8 cellular contexts compared by ENCODE assay signal in the genomic region with DNA sequence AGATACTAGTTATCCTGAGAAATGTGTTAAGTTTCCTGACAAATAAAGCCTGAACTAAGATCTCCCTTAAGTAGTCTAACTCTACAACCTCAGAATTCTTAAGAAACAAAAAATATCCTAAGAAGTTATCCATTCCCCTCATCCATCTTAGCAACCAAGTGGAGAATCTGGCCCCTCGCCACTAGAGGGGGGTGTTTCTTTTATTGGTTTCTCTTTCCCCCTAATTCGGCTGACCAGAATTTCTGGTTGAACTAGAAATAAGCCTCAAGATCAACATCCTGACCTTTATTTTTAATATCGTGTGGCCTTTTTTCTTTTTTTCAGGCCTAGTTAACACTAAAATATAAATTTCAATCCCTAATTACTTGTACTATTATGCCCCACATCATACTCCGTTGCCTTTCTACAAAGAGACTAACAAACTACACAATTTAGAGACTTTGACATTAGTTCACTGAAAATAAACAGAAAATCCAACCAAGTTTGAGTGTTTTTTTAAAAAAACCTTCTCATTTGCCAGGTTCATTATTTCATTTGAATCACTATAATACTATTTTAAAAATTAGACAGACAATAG. TPM values are rescaled to one million over a fixed set of nuclear protein-coding genes. Genes with fewer than 3 reads are reported as not detected.
DNase-seq lines count a peak whose midpoint lies in the region; ATAC-seq and TF ChIP-seq lines count a peak whose summit lies in the region.

No MANE protein-coding gene starts in this region.

- peak overlapping the region; percentile 37 for H2AFZ ChIP-seq in osteoblast (ENCODE audit: low read length)

- H3K9me3 ChIP-seq in osteoblast (ENCODE audit: low read depth, low read length): no peaks in the 10 kb centered on the region

- H3K4me3 Mint-ChIP-seq in activated T-cell treated with anti-CD3 and anti-CD28 coated beads, Interleukin-2, amount 50 U/mL, for 4 hours: no peak overlapping the region

- H3K4me1 Mint-ChIP-seq in activated T-cell treated with anti-CD3 and anti-CD28 coated beads, Interleukin-2, amount 50 U/mL, for 4 hours (ENCODE audit: low read depth): peaks cover 27% of the 10 kb centered on the region

- H3K4me2 ChIP-seq in osteoblast (ENCODE audit: insufficient read depth, low read length): peak overlapping the region; percentile 6

- H3K36me3 Mint-ChIP-seq in activated T-cell treated with anti-CD3 and anti-CD28 coated beads, Interleukin-2, amount 50 U/mL, for 4 hours (ENCODE audit: insufficient read depth): no peaks in the 10 kb centered on the region

- peak; percentile 77 for DNase-seq in activated CD8-positive, alpha-beta memory T cell treated with anti-CD3 and anti-CD28 coated beads for 24 hours
- no peak for DNase-seq in activated CD8-positive, alpha-beta memory T cell treated with anti-CD3 and anti-CD28 coated beads, Interleukin-2, amount 50 U/mL, for 48 hours
- DNase-seq in NOMO-1 treated with DMSO at 0.1 percent for 48 hours (lab: John Stamatoyannopoulos, UW; ENCODE audit: unreplicated experiment) (peak; percentile 59), fibroblast of villous mesenchyme (ENCODE audit: low read depth) (peak; percentile 73), osteoblast (ENCODE audit: insufficient read length, low spot score, missing footprints) (peak; percentile 88)
- peak; percentile 64 for DNase-seq in activated T-cell treated with anti-CD3 and anti-CD28 coated beads, Interleukin-2, amount 50 U/mL, for 4 hours

- no peaks in the 10 kb centered on the region for H3K27me3 ChIP-seq in osteoblast (ENCODE audit: insufficient read depth, low read length)

- H3K36me3 ChIP-seq in osteoblast (ENCODE audit: insufficient read depth, low read length): no peaks in the 10 kb centered on the region

- H3K79me2 ChIP-seq in osteoblast (ENCODE audit: insufficient read depth, low read length): peaks cover 7% of the 10 kb centered on the region

- H3K27me3 Mint-ChIP-seq in activated T-cell treated with anti-CD3 and anti-CD28 coated beads, Interleukin-2, amount 50 U/mL, for 4 hours (ENCODE audit: low read depth): no peaks in the 10 kb centered on the region

- TF ChIP-seq CTCF in fibroblast of villous mesenchyme (IDR thresholded peaks at IDR 0.05; ENCODE audit: insufficient read depth, low read depth, low read length) (peak; percentile 83), osteoblast (IDR thresholded peaks at IDR 0.05; ENCODE audit: extremely low read depth, low read depth, low read length) (peak; percentile 87)

- TF ChIP-seq POLR2A in GM18505 (IDR thresholded peaks at IDR 0.05; ENCODE audit: borderline replicate concordance, extremely low read depth, insufficient read depth, insufficient read length): no peak

- no peak overlapping the region for H3K4me3 ChIP-seq in fibroblast of villous mesenchyme (ENCODE audit: low read depth, low read length)
- H3K4me3 ChIP-seq in osteoblast (ENCODE audit: insufficient read depth, low read length): no peak overlapping the region

- no peaks in the 10 kb centered on the region for H3K9me3 Mint-ChIP-seq in activated T-cell treated with anti-CD3 and anti-CD28 coated beads, Interleukin-2, amount 50 U/mL, for 4 hours

- H4K20me1 ChIP-seq in osteoblast (ENCODE audit: insufficient read depth, low read length): no peaks in the 10 kb centered on the region

- no peak overlapping the region for H3K27ac ChIP-seq in osteoblast (ENCODE audit: low read depth, low read length)

- H3K4me1 ChIP-seq in osteoblast (ENCODE audit: insufficient read depth, low read length): no peaks in the 10 kb centered on the region

- ATAC-seq in HG03439 (IDR thresholded peaks at IDR 0.05; ENCODE audit: unreplicated experiment): peak; percentile 54
- peak; percentile 36 to 44 for ATAC-seq in activated T-cell treated with anti-CD3 and anti-CD28 coated beads, Interleukin-2, amount 50 U/mL, for 4 hours
- no peak for ATAC-seq in GM18505 (IDR thresholded peaks at IDR 0.05; ENCODE audit: unreplicated experiment)

RNA-seq across cellular contexts. Expression of gene NR4A3, which starts 14.3 kb away (rescaled TPM):
- total RNA-seq in activated T-cell treated with anti-CD3 and anti-CD28 coated beads, Interleukin-2, amount 50 U/mL, for 4 hours: 10 to 100 TPM; 23.2 to 26.5 (median 24.9) TPM
- total RNA-seq in fibroblast of villous mesenchyme (under 0.01 TPM in 2 replicates), osteoblast (0.29 and 0.36 TPM in 2 replicates)

Comparison
In these comparisons a context has a peak if more than half of its experiments do, and no peak if none do; other contexts are left out.
1. RNA of gene NR4A3, which starts 14.3 kb away (total RNA-seq): 23.2 to 26.5 TPM in activated T-cell treated with anti-CD3 and anti-CD28 coated beads, Interleukin-2, amount 50 U/mL, for 4 hours; 0.29 to 0.36 TPM in osteoblast and under 0.01 TPM in fibroblast of villous mesenchyme; every median in the first group is over 10 times any median in the second.